8 cellular contexts compared by ENCODE assay signal in genomic region chr6:116615937-116616756, GRCh38. TPM values are rescaled to one million over a fixed set of nuclear protein-coding genes. Genes with fewer than 3 reads are reported as not detected.
A peak's percentile ranks its signal among the peaks of the same experiment; 100 is the strongest.
DNase-seq lines count a peak whose midpoint lies in the region; ATAC-seq and TF ChIP-seq lines count a peak whose summit lies in the region.

RSPH4A (plus strand) TSS chr6:116616479; CDS start chr6:116616624, 145 bp downstream.

- no peaks in the 10 kb centered on the region for H3K9me3 Mint-ChIP-seq in GM23338
- no peaks in the 10 kb centered on the region for H3K9me3 Mint-ChIP-seq in nephron
- no peaks in the 10 kb centered on the region for H3K9me3 Mint-ChIP-seq in stimulated activated naive CD8-positive, alpha-beta T cell treated with anti-CD3 and anti-CD28 coated beads, Interleukin-15, Interleukin-2, amounts not matched to agents 100 ng/mL and 50 ng/mL, for 24 hours

- H3F3A ChIP-seq in GM23338 (replicated peaks; ENCODE audit: low read depth): no peaks in the 10 kb centered on the region

- peak within 1 kb of the TSS; percentile 61 for H3K9ac ChIP-seq in Karpas-422 (ENCODE audit: low read length)

- peak; percentile 81 for DNase-seq in DMS53 treated with DMSO at 0.1 percent for 48 hours (lab: John Stamatoyannopoulos, UW; ENCODE audit: unreplicated experiment)
- peak; percentile 99 for DNase-seq in GM23338 (ENCODE audit: low spot score)
- peak; percentile 95 for DNase-seq in Karpas-422
- DNase-seq in RPMI8226: peak; percentile 90
- DNase-seq in activated T-helper 9 cell treated with anti-CD3 and anti-CD28 coated beads, Interleukin-2, amount 50 U/mL, for 16 hours (ENCODE audit: low read depth): peak; percentile 39
- DNase-seq in fibroblast of villous mesenchyme (ENCODE audit: low read depth): peak; percentile 94

- H3K27ac ChIP-seq in GM23338 (ENCODE audit: low read depth) (peak within 1 kb of the TSS; percentile 68; the same call in 1 of the 2 replicates), Karpas-422 (ENCODE audit: low read length) (no peak within 1 kb of the TSS)

- peaks cover 15% of the 10 kb centered on the region for H3K27me3 ChIP-seq in GM23338 (ENCODE audit: insufficient read depth)
- no peaks in the 10 kb centered on the region for H3K27me3 ChIP-seq in Karpas-422 (ENCODE audit: low read length)

- H3K4me1 ChIP-seq in GM23338 (ENCODE audit: insufficient read depth) (peaks cover 2% of the 10 kb centered on the region; the same call in 1 of the 2 replicates), Karpas-422 (ENCODE audit: low read length) (peaks cover 20% of the 10 kb centered on the region)

- peak; percentile 99 for ATAC-seq in GM23338

- peak within 1 kb of the TSS; percentile 91 for H3K4me3 Mint-ChIP-seq in GM23338
- peak within 1 kb of the TSS; percentile 88 to 92 (median 91) for H3K4me3 Mint-ChIP-seq in nephron
- H3K4me3 Mint-ChIP-seq in stimulated activated naive CD8-positive, alpha-beta T cell treated with anti-CD3 and anti-CD28 coated beads, Interleukin-15, Interleukin-2, amounts not matched to agents 100 ng/mL and 50 ng/mL, for 24 hours: peak within 1 kb of the TSS; percentile 92

- TF ChIP-seq CTCF in GM23338 (conservative IDR thresholded peaks at IDR 0.05; ENCODE audit: low read depth in 2 of 2) (peak in 1 of 2 experiments; percentile 64; a peak in 2 of 4 replicates), fibroblast of villous mesenchyme (IDR thresholded peaks at IDR 0.05; ENCODE audit: insufficient read depth, low read depth, low read length) (peak; percentile 13), nephron (IDR thresholded peaks at IDR 0.05; ENCODE audit: unreplicated experiment in 3 of 3) (no peak)

- H3K9me2 ChIP-seq in GM23338 (ENCODE audit: insufficient read depth) (no peaks in the 10 kb centered on the region), Karpas-422 (replicated peaks; ENCODE audit: insufficient read depth, low read length) (no peaks in the 10 kb centered on the region)

- H2AFZ ChIP-seq in GM23338: peak within 1 kb of the TSS; percentile 98
- peak within 1 kb of the TSS; percentile 91 for H2AFZ ChIP-seq in Karpas-422 (ENCODE audit: low read length)

- H3K4me2 ChIP-seq in GM23338: peak within 1 kb of the TSS; percentile 72
- peak within 1 kb of the TSS; percentile 90 for H3K4me2 ChIP-seq in Karpas-422 (ENCODE audit: low read depth, low read length, poor library complexity, severe bottlenecking)

- H3K27me3 Mint-ChIP-seq in GM23338 (ENCODE audit: insufficient read depth, low read depth, poor library complexity): peaks cover 16% of the 10 kb centered on the region
- H3K27me3 Mint-ChIP-seq in nephron (ENCODE audit: low read depth): peaks cover 18% of the 10 kb centered on the region
- peaks cover 30% of the 10 kb centered on the region for H3K27me3 Mint-ChIP-seq in stimulated activated naive CD8-positive, alpha-beta T cell treated with anti-CD3 and anti-CD28 coated beads, Interleukin-15, Interleukin-2, amounts not matched to agents 100 ng/mL and 50 ng/mL, for 24 hours

- H3K79me2 ChIP-seq in GM23338 (replicated peaks; ENCODE audit: insufficient read depth) (no peaks in the 10 kb centered on the region), Karpas-422 (ENCODE audit: low read length) (no peaks in the 10 kb centered on the region)

- H3K36me3 Mint-ChIP-seq in GM23338 (ENCODE audit: low read depth) (no peaks in the 10 kb centered on the region), nephron (ENCODE audit: low read depth) (no peaks in the 10 kb centered on the region)
- no peaks in the 10 kb centered on the region for H3K36me3 Mint-ChIP-seq in stimulated activated naive CD8-positive, alpha-beta T cell treated with anti-CD3 and anti-CD28 coated beads, Interleukin-15, Interleukin-2, amounts not matched to agents 100 ng/mL and 50 ng/mL, for 24 hours (ENCODE audit: low read depth)

- H3K4me1 Mint-ChIP-seq in GM23338: peaks cover 18% of the 10 kb centered on the region
- peaks cover 6% of the 10 kb centered on the region for H3K4me1 Mint-ChIP-seq in nephron
- peaks cover 14% of the 10 kb centered on the region for H3K4me1 Mint-ChIP-seq in stimulated activated naive CD8-positive, alpha-beta T cell treated with anti-CD3 and anti-CD28 coated beads, Interleukin-15, Interleukin-2, amounts not matched to agents 100 ng/mL and 50 ng/mL, for 24 hours (ENCODE audit: low read depth)

- no peaks in the 10 kb centered on the region for H3K9me3 ChIP-seq in Karpas-422 (ENCODE audit: low read length)

- H3K36me3 ChIP-seq in GM23338 (ENCODE audit: insufficient read depth) (no peaks in the 10 kb centered on the region), Karpas-422 (ENCODE audit: insufficient read depth, low read length) (no peaks in the 10 kb centered on the region)

- H3K4me3 ChIP-seq in GM23338: peak within 1 kb of the TSS; percentile 56
- peak within 1 kb of the TSS; percentile 72 for H3K4me3 ChIP-seq in Karpas-422 (ENCODE audit: low read length)
- H3K4me3 ChIP-seq in fibroblast of villous mesenchyme (ENCODE audit: low read depth, low read length): peak within 1 kb of the TSS; percentile 65

- H3K27ac Mint-ChIP-seq in GM23338 (peak within 1 kb of the TSS; percentile 98), nephron (peak within 1 kb of the TSS; percentile 32 to 87 (median 78))
- H3K27ac Mint-ChIP-seq in stimulated activated naive CD8-positive, alpha-beta T cell treated with anti-CD3 and anti-CD28 coated beads, Interleukin-15, Interleukin-2, amounts not matched to agents 100 ng/mL and 50 ng/mL, for 24 hours: peak within 1 kb of the TSS; percentile 66

- no peaks in the 10 kb centered on the region for H4K20me1 ChIP-seq in GM23338 (replicated peaks; ENCODE audit: insufficient read depth)
- no peaks in the 10 kb centered on the region for H4K20me1 ChIP-seq in Karpas-422 (ENCODE audit: insufficient read depth, low read depth, low read length)

TF ChIP-seq in GM23338, 12 proteins besides CTCF, POLR2A, EP300 and RAD21:
- TF ChIP-seq CREB1 (CRISPR knock-in tag; IDR thresholded peaks at IDR 0.05; ENCODE audit: low read depth): 0 out of 2 replicates have a peak, but pooled peaks have one; percentile 41
- TF ChIP-seq, protein P1, sequence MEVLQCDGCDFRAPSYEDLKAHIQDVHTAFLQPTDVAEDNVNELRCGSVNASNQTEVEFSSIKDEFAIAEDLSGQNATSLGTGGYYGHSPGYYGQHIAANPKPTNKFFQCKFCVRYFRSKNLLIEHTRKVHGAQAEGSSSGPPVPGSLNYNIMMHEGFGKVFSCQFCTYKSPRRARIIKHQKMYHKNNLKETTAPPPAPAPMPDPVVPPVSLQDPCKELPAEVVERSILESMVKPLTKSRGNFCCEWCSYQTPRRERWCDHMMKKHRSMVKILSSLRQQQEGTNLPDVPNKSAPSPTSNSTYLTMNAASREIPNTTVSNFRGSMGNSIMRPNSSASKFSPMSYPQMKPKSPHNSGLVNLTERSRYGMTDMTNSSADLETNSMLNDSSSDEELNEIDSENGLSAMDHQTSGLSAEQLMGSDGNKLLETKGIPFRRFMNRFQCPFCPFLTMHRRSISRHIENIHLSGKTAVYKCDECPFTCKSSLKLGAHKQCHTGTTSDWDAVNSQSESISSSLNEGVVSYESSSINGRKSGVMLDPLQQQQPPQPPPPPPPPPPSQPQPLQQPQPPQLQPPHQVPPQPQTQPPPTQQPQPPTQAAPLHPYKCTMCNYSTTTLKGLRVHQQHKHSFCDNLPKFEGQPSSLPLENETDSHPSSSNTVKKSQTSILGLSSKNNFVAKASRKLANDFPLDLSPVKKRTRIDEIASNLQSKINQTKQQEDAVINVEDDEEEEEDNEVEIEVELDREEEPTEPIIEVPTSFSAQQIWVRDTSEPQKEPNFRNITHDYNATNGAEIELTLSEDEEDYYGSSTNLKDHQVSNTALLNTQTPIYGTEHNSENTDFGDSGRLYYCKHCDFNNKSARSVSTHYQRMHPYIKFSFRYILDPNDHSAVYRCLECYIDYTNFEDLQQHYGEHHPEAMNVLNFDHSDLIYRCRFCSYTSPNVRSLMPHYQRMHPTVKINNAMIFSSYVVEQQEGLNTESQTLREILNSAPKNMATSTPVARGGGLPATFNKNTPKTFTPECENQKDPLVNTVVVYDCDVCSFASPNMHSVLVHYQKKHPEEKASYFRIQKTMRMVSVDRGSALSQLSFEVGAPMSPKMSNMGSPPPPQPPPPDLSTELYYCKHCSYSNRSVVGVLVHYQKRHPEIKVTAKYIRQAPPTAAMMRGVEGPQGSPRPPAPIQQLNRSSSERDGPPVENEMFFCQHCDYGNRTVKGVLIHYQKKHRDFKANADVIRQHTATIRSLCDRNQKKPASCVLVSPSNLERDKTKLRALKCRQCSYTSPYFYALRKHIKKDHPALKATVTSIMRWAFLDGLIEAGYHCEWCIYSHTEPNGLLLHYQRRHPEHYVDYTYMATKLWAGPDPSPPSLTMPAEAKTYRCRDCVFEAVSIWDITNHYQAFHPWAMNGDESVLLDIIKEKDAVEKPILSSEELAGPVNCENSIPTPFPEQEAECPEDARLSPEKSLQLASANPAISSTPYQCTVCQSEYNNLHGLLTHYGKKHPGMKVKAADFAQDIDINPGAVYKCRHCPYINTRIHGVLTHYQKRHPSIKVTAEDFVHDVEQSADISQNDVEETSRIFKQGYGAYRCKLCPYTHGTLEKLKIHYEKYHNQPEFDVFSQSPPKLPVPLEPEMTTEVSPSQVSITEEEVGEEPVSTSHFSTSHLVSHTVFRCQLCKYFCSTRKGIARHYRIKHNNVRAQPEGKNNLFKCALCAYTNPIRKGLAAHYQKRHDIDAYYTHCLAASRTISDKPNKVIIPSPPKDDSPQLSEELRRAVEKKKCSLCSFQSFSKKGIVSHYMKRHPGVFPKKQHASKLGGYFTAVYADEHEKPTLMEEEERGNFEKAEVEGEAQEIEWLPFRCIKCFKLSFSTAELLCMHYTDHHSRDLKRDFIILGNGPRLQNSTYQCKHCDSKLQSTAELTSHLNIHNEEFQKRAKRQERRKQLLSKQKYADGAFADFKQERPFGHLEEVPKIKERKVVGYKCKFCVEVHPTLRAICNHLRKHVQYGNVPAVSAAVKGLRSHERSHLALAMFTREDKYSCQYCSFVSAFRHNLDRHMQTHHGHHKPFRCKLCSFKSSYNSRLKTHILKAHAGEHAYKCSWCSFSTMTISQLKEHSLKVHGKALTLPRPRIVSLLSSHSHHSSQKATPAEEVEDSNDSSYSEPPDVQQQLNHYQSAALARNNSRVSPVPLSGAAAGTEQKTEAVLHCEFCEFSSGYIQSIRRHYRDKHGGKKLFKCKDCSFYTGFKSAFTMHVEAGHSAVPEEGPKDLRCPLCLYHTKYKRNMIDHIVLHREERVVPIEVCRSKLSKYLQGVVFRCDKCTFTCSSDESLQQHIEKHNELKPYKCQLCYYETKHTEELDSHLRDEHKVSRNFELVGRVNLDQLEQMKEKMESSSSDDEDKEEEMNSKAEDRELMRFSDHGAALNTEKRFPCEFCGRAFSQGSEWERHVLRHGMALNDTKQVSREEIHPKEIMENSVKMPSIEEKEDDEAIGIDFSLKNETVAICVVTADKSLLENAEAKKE (CRISPR knock-in tag; IDR thresholded peaks at IDR 0.05): no peak
- peak; percentile 99 for TF ChIP-seq POLR2AphosphoS5 (IDR thresholded peaks at IDR 0.05; ENCODE audit: low read depth)

RNA-seq across cellular contexts. Expression of gene RSPH4A, which starts in this region (rescaled TPM):
- total RNA-seq in GM23338 (2014; rRNA removed; shearing (Covaris generic)): 0.08 and 0.52 TPM in 2 replicates
- 0.54 and 1.0 TPM in 2 replicates for polyA plus RNA-seq in GM23338 (2016; fragmentation: Nextera tagmentation; extraction: Ambion mirVana)
- 0.51 TPM in 1 of 2 replicates, not detected in the other for total RNA-seq in Karpas-422 (2014; rRNA removed; shearing (Covaris generic); ENCODE audit: low replicate concordance)
- total RNA-seq in fibroblast of villous mesenchyme: under 0.01 and 0.32 TPM in 2 replicates

Comparison
In these comparisons a context has a peak if more than half of its experiments do, and no peak if none do; other contexts are left out.
1. Peak in DNase-seq, H3K4me3 ChIP-seq, H3K9ac ChIP-seq and H3K4me2 ChIP-seq in Karpas-422; RNA of the gene not detected or under 1 TPM.
2. Peak in DNase-seq and H3K4me3 ChIP-seq in fibroblast of villous mesenchyme; RNA of the gene not detected or under 1 TPM.
3. DNase-seq: peak in every context shown above with its lines; median percentile 99 in GM23338; 95 in Karpas-422; 94 in fibroblast of villous mesenchyme; 90 in RPMI8226; 81 in DMS53 treated with DMSO at 0.1 percent for 48 hours; 39 in activated T-helper 9 cell treated with anti-CD3 and anti-CD28 coated beads, Interleukin-2, amount 50 U/mL, for 16 hours.